In the genomic region with DNA sequence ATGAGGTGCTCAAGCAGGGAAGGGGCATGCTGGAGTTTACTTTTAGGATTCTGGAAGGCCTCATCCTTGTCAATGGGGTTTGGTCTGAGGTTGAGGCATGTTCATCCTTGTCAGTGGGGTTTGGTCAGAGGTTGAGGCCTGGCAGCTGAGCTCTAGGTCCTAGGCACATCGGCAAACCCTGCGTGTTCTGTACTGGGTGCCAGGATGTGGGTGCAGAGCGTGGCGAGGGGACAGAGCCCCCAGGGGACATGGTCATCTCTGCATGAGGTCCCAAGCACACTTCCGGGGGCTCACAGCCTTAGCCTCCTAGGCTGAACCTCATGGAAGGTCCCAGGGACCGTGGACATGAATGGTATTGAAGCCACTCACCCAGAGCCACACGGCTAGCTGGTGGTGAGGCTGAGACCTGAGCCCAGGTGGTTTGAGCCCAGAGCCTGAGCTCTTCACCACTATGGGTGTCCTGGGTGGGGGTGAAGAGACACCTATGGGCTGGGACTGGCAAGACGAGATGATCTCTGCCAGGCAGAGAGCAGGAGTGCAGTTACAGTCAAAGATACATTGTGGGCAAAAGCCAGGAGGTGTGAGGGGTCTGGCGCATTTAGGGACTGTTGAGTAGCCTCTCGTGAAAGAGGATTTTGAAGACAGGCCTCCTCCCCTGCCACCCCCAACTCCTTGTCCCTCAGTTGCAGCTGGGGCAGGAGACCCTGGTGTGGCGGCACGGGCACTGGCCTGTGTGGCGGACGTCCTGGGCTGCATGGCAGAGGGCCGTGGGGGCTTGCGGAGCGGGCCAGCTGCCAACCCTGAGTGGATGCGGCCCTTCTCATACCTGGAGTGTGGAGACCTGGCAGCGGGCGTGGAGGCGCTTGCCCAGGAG, we compare ENCODE assay signal across 17 cellular contexts.
DNase-seq lines count a peak whose midpoint lies in the region; ATAC-seq and TF ChIP-seq lines count a peak whose summit lies in the region.
"Had no signal": no experiment of that assay in that cellular context is flagged by ENCODE, and none has a peak within 500 bp of the region (broad histone marks: within the 10 kb centered on the region; RNA-seq: fewer than 3 reads in every experiment).

No MANE protein-coding gene starts in this region.

- peak overlapping the region; percentile 91; the same call in 1 of the 2 replicates for H3K27ac ChIP-seq in RWPE1
- H3K27ac ChIP-seq: Peyer's patch had no signal

- 0 out of 2 replicates have a peak, but pooled peaks have one; percentile 12 for TF ChIP-seq CTCF in GM12874 (IDR thresholded peaks at IDR 0.05; ENCODE audit: insufficient read depth, low read depth, low read length)
- TF ChIP-seq CTCF in RWPE1 (conservative IDR thresholded peaks at IDR 0.05; ENCODE audit: low read depth) = no peak

- CTCF ChIA-PET in RWPE1 (lab: Yijun Ruan, JAX) = no interaction called here

- POLR2A ChIA-PET in RWPE1 (lab: Yijun Ruan, JAX; ENCODE audit: low non-redundant PET) = interaction anchor here (0.6 kb wide), 1 partner anchor 27 kb away, joined by 12 read pairs; no protein-coding TSS in a partner anchor

- ATAC-seq in HG03520 (IDR thresholded peaks at IDR 0.05; ENCODE audit: unreplicated experiment) = no peak
- ATAC-seq: sciatic nerve; stimulated activated memory B cell treated with anti-CD40 and anti-IgM and Interleukin-4, amounts not matched to agents 10 μg/mL and 1 μg/mL and 100 μg/mL, for 72 hours had no signal

- peak; percentile 20 for DNase-seq in DMS79 (lab: John Stamatoyannopoulos, UW)
- DNase-seq in RWPE1 (ENCODE audit: low spot score) = no peak
- DNase-seq in islet precursor cell = peak; percentile 48
- DNase-seq in hippocampal formation (lab: John Stamatoyannopoulos, UW) = no peak
- no peak for DNase-seq in Ammon's horn (ENCODE audit: low spot score)
- DNase-seq in stimulated activated naive CD4-positive, alpha-beta T cell treated with Interleukin-2 at 50 U/mL for 16 hours (lab: John Stamatoyannopoulos, UW) = no peak
- DNase-seq: activated CD4-positive, alpha-beta T cell treated with anti-CD3 and anti-CD28 coated beads for 1 hour; CD8-positive, alpha-beta memory T cell; effector CD8-positive, alpha-beta T cell; GDM1; NCI-H146; Peyer's patch; T-helper 1 cell had no signal

Comparison
In these comparisons a context has a peak if more than half of its experiments do, and no peak if none do; other contexts are left out.
1. DNase-seq: peak in DMS79 (single experiment) and islet precursor cell (single experiment); none in RWPE1 (single experiment), hippocampal formation (0 of 2), Ammon's horn (single experiment) and stimulated activated naive CD4-positive, alpha-beta T cell treated with Interleukin-2 at 50 U/mL for 16 hours (single experiment).